2 cellular contexts compared by ENCODE assay signal in genomic region chr4:118883861-118884260, GRCh38.
TF ChIP-seq lines count a peak whose summit lies in the region.

No MANE protein-coding gene starts in this region.

TF ChIP-seq in HepG2, 621 proteins besides CTCF, POLR2A, EP300 and RAD21:
- TF ChIP-seq PHB2 (IDR thresholded peaks at IDR 0.05; ENCODE audit: partially characterized antibody): no peak
- TF ChIP-seq ZNF160 (CRISPR knock-in tag; IDR thresholded peaks at IDR 0.05): no peak
- no peak for TF ChIP-seq ZNF710 (CRISPR knock-in tag; IDR thresholded peaks at IDR 0.05; ENCODE audit: borderline replicate concordance)
- no peak for TF ChIP-seq ARHGAP35 (CRISPR knock-in tag; IDR thresholded peaks at IDR 0.05; ENCODE audit: borderline replicate concordance)
- TF ChIP-seq RARA (CRISPR knock-in tag; IDR thresholded peaks at IDR 0.05): no peak
- no peak for TF ChIP-seq TAF1 (CRISPR knock-in tag; IDR thresholded peaks at IDR 0.05)
- no peak for TF ChIP-seq IKZF1 (IDR thresholded peaks at IDR 0.05)
- no peak for TF ChIP-seq KDM5A (IDR thresholded peaks at IDR 0.05; ENCODE audit: borderline replicate concordance, low read length)
- TF ChIP-seq ZNF724P (CRISPR knock-in tag; IDR thresholded peaks at IDR 0.05; ENCODE audit: borderline replicate concordance): no peak
- TF ChIP-seq LCORL (IDR thresholded peaks at IDR 0.05): no peak
- TF ChIP-seq LCORL (CRISPR knock-in tag; IDR thresholded peaks at IDR 0.05): no peak
- TF ChIP-seq BRCA1 (CRISPR knock-in tag; IDR thresholded peaks at IDR 0.05): no peak
- TF ChIP-seq ZNF75D (CRISPR knock-in tag; IDR thresholded peaks at IDR 0.05; ENCODE audit: borderline replicate concordance): no peak
- no peak for TF ChIP-seq GLI4 (CRISPR knock-in tag; IDR thresholded peaks at IDR 0.05; ENCODE audit: borderline replicate concordance)
TF ChIP-seq in HepG2: peak in this region for 0.

TF ChIP-seq in H1, 55 proteins besides CTCF, POLR2A, EP300 and RAD21:
- TF ChIP-seq MAFK (IDR thresholded peaks at IDR 0.05; ENCODE audit: low read depth, low read length) (no peak), RFX5 (IDR thresholded peaks at IDR 0.05; ENCODE audit: borderline replicate concordance, low read depth, low read length) (no peak), BRCA1 (IDR thresholded peaks at IDR 0.05; ENCODE audit: low read depth, low read length) (no peak), TCF12 (IDR thresholded peaks at IDR 0.05; ENCODE audit: low read depth, low read length) (no peak), RBBP5 (IDR thresholded peaks at IDR 0.05; ENCODE audit: borderline replicate concordance, low read depth, low read length) (no peak), YY1 (IDR thresholded peaks at IDR 0.05; ENCODE audit: low read depth, low read length) (no peak), RXRA (IDR thresholded peaks at IDR 0.05; ENCODE audit: insufficient read depth, low read depth, low read length) (no peak), PHF8 (conservative IDR thresholded peaks at IDR 0.05; ENCODE audit: low read depth, low read length) (no peak), E2F6 (IDR thresholded peaks at IDR 0.05) (no peak), ATF3 (IDR thresholded peaks at IDR 0.05; ENCODE audit: insufficient read depth, low read depth, low read length) (no peak), HDAC6 (IDR thresholded peaks at IDR 0.05; ENCODE audit: low read depth, low read length) (no peak), SAP30 (IDR thresholded peaks at IDR 0.05; ENCODE audit: insufficient read depth, insufficient replicate concordance, low read length) (no peak), BACH1 (IDR thresholded peaks at IDR 0.05; ENCODE audit: low read length) (no peak), EGR1 (IDR thresholded peaks at IDR 0.05; ENCODE audit: borderline replicate concordance, low read depth, low read length) (no peak), KDM4A (IDR thresholded peaks at IDR 0.05; ENCODE audit: low read depth, low read length, severe bottlenecking) (no peak), CHD2 (IDR thresholded peaks at IDR 0.05; ENCODE audit: low read length) (no peak), NRF1 (IDR thresholded peaks at IDR 0.05; ENCODE audit: low read depth, low read length) (no peak), ZNF274 (IDR thresholded peaks at IDR 0.05; ENCODE audit: borderline replicate concordance, extremely low read depth, low read length) (no peak)
- TF ChIP-seq, protein P1, sequence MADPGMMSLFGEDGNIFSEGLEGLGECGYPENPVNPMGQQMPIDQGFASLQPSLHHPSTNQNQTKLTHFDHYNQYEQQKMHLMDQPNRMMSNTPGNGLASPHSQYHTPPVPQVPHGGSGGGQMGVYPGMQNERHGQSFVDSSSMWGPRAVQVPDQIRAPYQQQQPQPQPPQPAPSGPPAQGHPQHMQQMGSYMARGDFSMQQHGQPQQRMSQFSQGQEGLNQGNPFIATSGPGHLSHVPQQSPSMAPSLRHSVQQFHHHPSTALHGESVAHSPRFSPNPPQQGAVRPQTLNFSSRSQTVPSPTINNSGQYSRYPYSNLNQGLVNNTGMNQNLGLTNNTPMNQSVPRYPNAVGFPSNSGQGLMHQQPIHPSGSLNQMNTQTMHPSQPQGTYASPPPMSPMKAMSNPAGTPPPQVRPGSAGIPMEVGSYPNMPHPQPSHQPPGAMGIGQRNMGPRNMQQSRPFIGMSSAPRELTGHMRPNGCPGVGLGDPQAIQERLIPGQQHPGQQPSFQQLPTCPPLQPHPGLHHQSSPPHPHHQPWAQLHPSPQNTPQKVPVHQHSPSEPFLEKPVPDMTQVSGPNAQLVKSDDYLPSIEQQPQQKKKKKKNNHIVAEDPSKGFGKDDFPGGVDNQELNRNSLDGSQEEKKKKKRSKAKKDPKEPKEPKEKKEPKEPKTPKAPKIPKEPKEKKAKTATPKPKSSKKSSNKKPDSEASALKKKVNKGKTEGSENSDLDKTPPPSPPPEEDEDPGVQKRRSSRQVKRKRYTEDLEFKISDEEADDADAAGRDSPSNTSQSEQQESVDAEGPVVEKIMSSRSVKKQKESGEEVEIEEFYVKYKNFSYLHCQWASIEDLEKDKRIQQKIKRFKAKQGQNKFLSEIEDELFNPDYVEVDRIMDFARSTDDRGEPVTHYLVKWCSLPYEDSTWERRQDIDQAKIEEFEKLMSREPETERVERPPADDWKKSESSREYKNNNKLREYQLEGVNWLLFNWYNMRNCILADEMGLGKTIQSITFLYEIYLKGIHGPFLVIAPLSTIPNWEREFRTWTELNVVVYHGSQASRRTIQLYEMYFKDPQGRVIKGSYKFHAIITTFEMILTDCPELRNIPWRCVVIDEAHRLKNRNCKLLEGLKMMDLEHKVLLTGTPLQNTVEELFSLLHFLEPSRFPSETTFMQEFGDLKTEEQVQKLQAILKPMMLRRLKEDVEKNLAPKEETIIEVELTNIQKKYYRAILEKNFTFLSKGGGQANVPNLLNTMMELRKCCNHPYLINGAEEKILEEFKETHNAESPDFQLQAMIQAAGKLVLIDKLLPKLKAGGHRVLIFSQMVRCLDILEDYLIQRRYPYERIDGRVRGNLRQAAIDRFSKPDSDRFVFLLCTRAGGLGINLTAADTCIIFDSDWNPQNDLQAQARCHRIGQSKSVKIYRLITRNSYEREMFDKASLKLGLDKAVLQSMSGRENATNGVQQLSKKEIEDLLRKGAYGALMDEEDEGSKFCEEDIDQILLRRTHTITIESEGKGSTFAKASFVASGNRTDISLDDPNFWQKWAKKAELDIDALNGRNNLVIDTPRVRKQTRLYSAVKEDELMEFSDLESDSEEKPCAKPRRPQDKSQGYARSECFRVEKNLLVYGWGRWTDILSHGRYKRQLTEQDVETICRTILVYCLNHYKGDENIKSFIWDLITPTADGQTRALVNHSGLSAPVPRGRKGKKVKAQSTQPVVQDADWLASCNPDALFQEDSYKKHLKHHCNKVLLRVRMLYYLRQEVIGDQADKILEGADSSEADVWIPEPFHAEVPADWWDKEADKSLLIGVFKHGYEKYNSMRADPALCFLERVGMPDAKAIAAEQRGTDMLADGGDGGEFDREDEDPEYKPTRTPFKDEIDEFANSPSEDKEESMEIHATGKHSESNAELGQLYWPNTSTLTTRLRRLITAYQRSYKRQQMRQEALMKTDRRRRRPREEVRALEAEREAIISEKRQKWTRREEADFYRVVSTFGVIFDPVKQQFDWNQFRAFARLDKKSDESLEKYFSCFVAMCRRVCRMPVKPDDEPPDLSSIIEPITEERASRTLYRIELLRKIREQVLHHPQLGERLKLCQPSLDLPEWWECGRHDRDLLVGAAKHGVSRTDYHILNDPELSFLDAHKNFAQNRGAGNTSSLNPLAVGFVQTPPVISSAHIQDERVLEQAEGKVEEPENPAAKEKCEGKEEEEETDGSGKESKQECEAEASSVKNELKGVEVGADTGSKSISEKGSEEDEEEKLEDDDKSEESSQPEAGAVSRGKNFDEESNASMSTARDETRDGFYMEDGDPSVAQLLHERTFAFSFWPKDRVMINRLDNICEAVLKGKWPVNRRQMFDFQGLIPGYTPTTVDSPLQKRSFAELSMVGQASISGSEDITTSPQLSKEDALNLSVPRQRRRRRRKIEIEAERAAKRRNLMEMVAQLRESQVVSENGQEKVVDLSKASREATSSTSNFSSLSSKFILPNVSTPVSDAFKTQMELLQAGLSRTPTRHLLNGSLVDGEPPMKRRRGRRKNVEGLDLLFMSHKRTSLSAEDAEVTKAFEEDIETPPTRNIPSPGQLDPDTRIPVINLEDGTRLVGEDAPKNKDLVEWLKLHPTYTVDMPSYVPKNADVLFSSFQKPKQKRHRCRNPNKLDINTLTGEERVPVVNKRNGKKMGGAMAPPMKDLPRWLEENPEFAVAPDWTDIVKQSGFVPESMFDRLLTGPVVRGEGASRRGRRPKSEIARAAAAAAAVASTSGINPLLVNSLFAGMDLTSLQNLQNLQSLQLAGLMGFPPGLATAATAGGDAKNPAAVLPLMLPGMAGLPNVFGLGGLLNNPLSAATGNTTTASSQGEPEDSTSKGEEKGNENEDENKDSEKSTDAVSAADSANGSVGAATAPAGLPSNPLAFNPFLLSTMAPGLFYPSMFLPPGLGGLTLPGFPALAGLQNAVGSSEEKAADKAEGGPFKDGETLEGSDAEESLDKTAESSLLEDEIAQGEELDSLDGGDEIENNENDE (IDR thresholded peaks at IDR 0.05; ENCODE audit: insufficient replicate concordance, low read length): no peak
- TF ChIP-seq, protein P2, sequence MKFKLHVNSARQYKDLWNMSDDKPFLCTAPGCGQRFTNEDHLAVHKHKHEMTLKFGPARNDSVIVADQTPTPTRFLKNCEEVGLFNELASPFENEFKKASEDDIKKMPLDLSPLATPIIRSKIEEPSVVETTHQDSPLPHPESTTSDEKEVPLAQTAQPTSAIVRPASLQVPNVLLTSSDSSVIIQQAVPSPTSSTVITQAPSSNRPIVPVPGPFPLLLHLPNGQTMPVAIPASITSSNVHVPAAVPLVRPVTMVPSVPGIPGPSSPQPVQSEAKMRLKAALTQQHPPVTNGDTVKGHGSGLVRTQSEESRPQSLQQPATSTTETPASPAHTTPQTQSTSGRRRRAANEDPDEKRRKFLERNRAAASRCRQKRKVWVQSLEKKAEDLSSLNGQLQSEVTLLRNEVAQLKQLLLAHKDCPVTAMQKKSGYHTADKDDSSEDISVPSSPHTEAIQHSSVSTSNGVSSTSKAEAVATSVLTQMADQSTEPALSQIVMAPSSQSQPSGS (IDR thresholded peaks at IDR 0.05; ENCODE audit: low read length): no peak
TF ChIP-seq in H1: peak in this region for 0.
